ENCODE assay signal across 20 cellular contexts in the genomic region with DNA sequence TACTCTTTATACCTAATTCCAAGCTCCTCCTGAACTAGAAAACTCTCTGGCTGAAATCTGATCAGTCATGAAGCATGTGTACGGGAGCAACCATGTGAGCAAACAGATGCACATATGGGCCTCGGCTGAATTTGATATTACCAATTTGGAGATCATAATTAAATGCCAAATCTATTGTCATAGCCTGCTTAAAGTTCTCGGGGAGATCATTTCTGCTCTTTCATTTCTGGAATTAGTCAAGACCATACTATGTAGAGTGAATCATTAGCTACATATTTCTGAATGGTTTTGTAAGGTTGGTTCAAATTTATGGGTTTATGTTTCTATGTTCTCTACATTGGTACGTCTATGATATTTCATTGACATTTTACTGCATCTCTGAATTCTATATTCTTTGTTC.
DNase-seq lines count a peak whose midpoint lies in the region; ATAC-seq and TF ChIP-seq lines count a peak whose summit lies in the region.
"Had no signal": no experiment of that assay in that cellular context is flagged by ENCODE, and none has a peak within 500 bp of the region (broad histone marks: within the 10 kb centered on the region; RNA-seq: fewer than 3 reads in every experiment).

No MANE protein-coding gene starts in this region.

- H3K36me3 ChIP-seq in Peyer's patch: no peaks in the 10 kb centered on the region
- H3K36me3 ChIP-seq: adrenal gland, heart right ventricle, tibial artery had no signal

- H3K9me3 ChIP-seq in Peyer's patch: no peaks in the 10 kb centered on the region
- H3K9me3 ChIP-seq: adrenal gland, heart right ventricle, tibial artery had no signal

- no peaks in the 10 kb centered on the region for H3K27me3 ChIP-seq in Peyer's patch
- H3K27me3 ChIP-seq: adrenal gland, heart right ventricle, tibial artery had no signal

- TF ChIP-seq POLR2A in Peyer's patch (IDR thresholded peaks at IDR 0.05): no peak

- H3K4me3 Mint-ChIP-seq in activated T-helper 2 cell treated with anti-CD3 and anti-CD28 coated beads, Interferon-gamma antibody, Interleukin-2, Interleukin-4, amounts not matched to agents 10 μg/mL and 5 μg/mL and 100 μg/mL, durations not matched to agents 14 hours and 24 hours and 36 hours (ENCODE audit: low read depth): no peak overlapping the region
- peak overlapping the region in 1 of 2 donors; percentile 50 for H3K4me3 Mint-ChIP-seq in stimulated activated naive CD8-positive, alpha-beta T cell treated with anti-CD3 and anti-CD28 coated beads, Interleukin-15, amount 100 ng/mL, for 72 hours
- H3K4me3 Mint-ChIP-seq: activated CD4-positive, alpha-beta memory T cell treated with anti-CD3 and anti-CD28 coated beads, Interleukin-2, amount 10 ng/mL, durations not matched to agents 7 days and 5 days; CD4-positive, alpha-beta memory T cell; T-helper 17 cell had no signal

- DNase-seq in activated naive CD4-positive, alpha-beta T cell treated with anti-CD3 and anti-CD28 coated beads, Interleukin-2, amount 50 U/mL, for 72 hours (ENCODE audit: low spot score in 2 of 2): no peak
- no peak for DNase-seq in activated naive CD4-positive, alpha-beta T cell treated with anti-CD3 and anti-CD28 coated beads, Interleukin-2, amount 50 U/mL, for 16 hours
- DNase-seq in activated T-helper 2 cell treated with anti-CD3 and anti-CD28 coated beads, Interferon-gamma antibody, Interleukin-2, Interleukin-4, amounts not matched to agents 10 μg/mL and 5 μg/mL and 100 μg/mL, durations not matched to agents 14 hours and 24 hours and 36 hours (ENCODE audit: low spot score): no peak
- DNase-seq in stimulated activated naive CD8-positive, alpha-beta T cell treated with anti-CD3 and anti-CD28 coated beads, Interleukin-15, amount 100 ng/mL, for 72 hours: no peak
- DNase-seq in Peyer's patch: no peak
- no peak for DNase-seq in SHP77 treated with DMSO at 0.1 percent for 48 hours (lab: John Stamatoyannopoulos, UW)
- DNase-seq: activated CD4-positive, alpha-beta memory T cell treated with anti-CD3 and anti-CD28 coated beads, Interleukin-2, amount 10 ng/mL, durations not matched to agents 7 days and 5 days; adrenal gland; CD4-positive, alpha-beta memory T cell; cortex of kidney; DMS79; heart right ventricle; NCI-H774; stimulated activated naive CD4-positive, alpha-beta T cell; T-helper 17 cell; tibial artery had no signal

- intact Hi-C loops in activated T-helper 2 cell treated with anti-CD3 and anti-CD28 coated beads, Interferon-gamma antibody, Interleukin-2, Interleukin-4, amounts not matched to agents 10 μg/mL and 5 μg/mL and 100 μg/mL, durations not matched to agents 14 hours and 24 hours and 36 hours (cut with micrococcal nuclease): loop anchor here (1.0 to 5.0 kb wide), 2 partner anchors 8 to 96 kb away; no protein-coding TSS in a partner anchor

- H3K4me1 Mint-ChIP-seq in activated T-helper 2 cell treated with anti-CD3 and anti-CD28 coated beads, Interferon-gamma antibody, Interleukin-2, Interleukin-4, amounts not matched to agents 10 μg/mL and 5 μg/mL and 100 μg/mL, durations not matched to agents 14 hours and 24 hours and 36 hours (ENCODE audit: low read depth): peaks cover 26% of the 10 kb centered on the region
- H3K4me1 Mint-ChIP-seq in stimulated activated naive CD8-positive, alpha-beta T cell treated with anti-CD3 and anti-CD28 coated beads, Interleukin-15, amount 100 ng/mL, for 72 hours: peaks cover 47% of the 10 kb centered on the region

- TF ChIP-seq CTCF in Peyer's patch (IDR thresholded peaks at IDR 0.05): no peak

- H3K27ac Mint-ChIP-seq in activated naive CD4-positive, alpha-beta T cell treated with anti-CD3 and anti-CD28 coated beads, Interleukin-2, amount 50 U/mL, for 72 hours: no peak overlapping the region
- peak overlapping the region; percentile 48 for H3K27ac Mint-ChIP-seq in activated T-helper 2 cell treated with anti-CD3 and anti-CD28 coated beads, Interferon-gamma antibody, Interleukin-2, Interleukin-4, amounts not matched to agents 10 μg/mL and 5 μg/mL and 100 μg/mL, durations not matched to agents 14 hours and 24 hours and 36 hours
- H3K27ac Mint-ChIP-seq in stimulated activated naive CD8-positive, alpha-beta T cell treated with anti-CD3 and anti-CD28 coated beads, Interleukin-15, amount 100 ng/mL, for 72 hours: peak overlapping the region in 1 of 2 donors; percentile 23
- H3K27ac Mint-ChIP-seq: activated CD4-positive, alpha-beta memory T cell treated with anti-CD3 and anti-CD28 coated beads, Interleukin-2, amount 10 ng/mL, durations not matched to agents 7 days and 5 days; progenitor cell of endocrine pancreas; T-helper 17 cell had no signal

- no peaks in the 10 kb centered on the region for H3K4me1 ChIP-seq in Peyer's patch
- H3K4me1 ChIP-seq: adrenal gland, heart right ventricle, tibial artery had no signal

- no peaks in the 10 kb centered on the region for H3K27me3 Mint-ChIP-seq in activated T-helper 2 cell treated with anti-CD3 and anti-CD28 coated beads, Interferon-gamma antibody, Interleukin-2, Interleukin-4, amounts not matched to agents 10 μg/mL and 5 μg/mL and 100 μg/mL, durations not matched to agents 14 hours and 24 hours and 36 hours (ENCODE audit: low read depth)
- no peaks in the 10 kb centered on the region for H3K27me3 Mint-ChIP-seq in stimulated activated naive CD8-positive, alpha-beta T cell treated with anti-CD3 and anti-CD28 coated beads, Interleukin-15, amount 100 ng/mL, for 72 hours
- H3K27me3 Mint-ChIP-seq: activated CD4-positive, alpha-beta memory T cell treated with anti-CD3 and anti-CD28 coated beads, Interleukin-2, amount 10 ng/mL, durations not matched to agents 7 days and 5 days; CD4-positive, alpha-beta memory T cell; progenitor cell of endocrine pancreas; T-helper 17 cell had no signal

- H3K9me3 Mint-ChIP-seq in activated naive CD4-positive, alpha-beta T cell treated with anti-CD3 and anti-CD28 coated beads, Interleukin-2, amount 50 U/mL, for 72 hours: no peaks in the 10 kb centered on the region
- H3K9me3 Mint-ChIP-seq in activated T-helper 2 cell treated with anti-CD3 and anti-CD28 coated beads, Interferon-gamma antibody, Interleukin-2, Interleukin-4, amounts not matched to agents 10 μg/mL and 5 μg/mL and 100 μg/mL, durations not matched to agents 14 hours and 24 hours and 36 hours: peaks cover 4% of the 10 kb centered on the region
- no peaks in the 10 kb centered on the region for H3K9me3 Mint-ChIP-seq in stimulated activated naive CD8-positive, alpha-beta T cell treated with anti-CD3 and anti-CD28 coated beads, Interleukin-15, amount 100 ng/mL, for 72 hours

- H3K36me3 Mint-ChIP-seq in activated naive CD4-positive, alpha-beta T cell treated with anti-CD3 and anti-CD28 coated beads, Interleukin-2, amount 50 U/mL, for 72 hours: peaks cover 0 to 6% of the 10 kb centered on the region in 2 donors
- peaks cover 34% of the 10 kb centered on the region for H3K36me3 Mint-ChIP-seq in activated T-helper 2 cell treated with anti-CD3 and anti-CD28 coated beads, Interferon-gamma antibody, Interleukin-2, Interleukin-4, amounts not matched to agents 10 μg/mL and 5 μg/mL and 100 μg/mL, durations not matched to agents 14 hours and 24 hours and 36 hours (ENCODE audit: low read depth)

- peak; percentile 49 to 91 for ATAC-seq in activated naive CD4-positive, alpha-beta T cell treated with anti-CD3 and anti-CD28 coated beads, Interleukin-2, amount 50 U/mL, for 72 hours
- ATAC-seq in HG03108 (IDR thresholded peaks at IDR 0.05; ENCODE audit: unreplicated experiment) (peak; percentile 38), GM19351 (IDR thresholded peaks at IDR 0.05; ENCODE audit: unreplicated experiment) (no peak)
- ATAC-seq in stimulated activated naive CD8-positive, alpha-beta T cell treated with anti-CD3 and anti-CD28 coated beads, Interleukin-15, amount 100 ng/mL, for 72 hours: peak; percentile 76
- ATAC-seq: heart right ventricle, left lobe of liver, T-helper 17 cell had no signal

- H3K4me3 ChIP-seq in Peyer's patch: no peak overlapping the region
- H3K4me3 ChIP-seq: adrenal gland, heart right ventricle, tibial artery had no signal

- H3K27ac ChIP-seq in Peyer's patch: no peak overlapping the region
- H3K27ac ChIP-seq: adrenal gland, heart right ventricle, tibial artery had no signal
